In genomic region chr1:46488343-46489168, GRCh38 we compare ENCODE assay signal across 11 cellular contexts. TPM values are rescaled to one million over a fixed set of nuclear protein-coding genes. Genes with fewer than 3 reads are reported as not detected.
DNase-seq lines count a peak whose midpoint lies in the region; ATAC-seq, FAIRE-seq and TF ChIP-seq lines count a peak whose summit lies in the region.
"Had no signal": no experiment of that assay in that cellular context is flagged by ENCODE, and none has a peak within 500 bp of the region (broad histone marks: within the 10 kb centered on the region; RNA-seq: fewer than 3 reads in every experiment).

No MANE protein-coding gene starts in this region.

- H3K36me3 Mint-ChIP-seq in activated CD4-positive, alpha-beta T cell treated with anti-CD3 and anti-CD28 coated beads, Interleukin-2, amount 10 ng/mL, durations not matched to agents 24 days and 14 days (ENCODE audit: low read depth), result peaks cover 5% of the 10 kb centered on the region

- peak overlapping the region; percentile 28 for H3K27ac Mint-ChIP-seq in activated CD4-positive, alpha-beta T cell treated with anti-CD3 and anti-CD28 coated beads, Interleukin-2, amount 10 ng/mL, durations not matched to agents 24 days and 14 days

- peak overlapping the region; percentile 81 to 88 for H3K4me2 ChIP-seq in H1 (ENCODE audit: insufficient read depth in 1 of 2, low read depth in 2 of 2, low read length in 2 of 2)

- H2AFZ ChIP-seq in H1 (ENCODE audit: low read length), result no peak overlapping the region

- peak overlapping the region; percentile 76 for H3K4me3 Mint-ChIP-seq in activated CD4-positive, alpha-beta T cell treated with anti-CD3 and anti-CD28 coated beads, Interleukin-2, amount 10 ng/mL, durations not matched to agents 24 days and 14 days

- no peak overlapping the region for H4K91ac ChIP-seq in H1 (replicated peaks; ENCODE audit: insufficient read length, low read length)

- TF ChIP-seq RAD21 in H1 (IDR thresholded peaks at IDR 0.05 in 1 of 2, conservative IDR thresholded peaks at IDR 0.05 in 1 of 2; ENCODE audit: low read depth in 2 of 2, low read length in 2 of 2), result no peak

- H3K23me2 ChIP-seq in H1 (ENCODE audit: low read depth, low read length), result peaks cover 17% of the 10 kb centered on the region; the same call in 1 of the 2 replicates

- 13% methylated on average over 22 of the region's 24 CpGs; no CpG with 5 or more reads in 1 of the 2 experiments for WGBS in H1 (ENCODE audit: extremely low coverage in 1 of 2, insufficient coverage in 1 of 2, insufficient read length in 1 of 2, insufficient replicate concordance in 2 of 2, low coverage in 1 of 2, low lambda C conversion rate in 2 of 2, missing lambda C conversion rate in 1 of 2), 2 experiments

- no peak overlapping the region for H3K14ac ChIP-seq in H1 (ENCODE audit: insufficient read length)

- no peak overlapping the region for H2BK20ac ChIP-seq in H1 (ENCODE audit: low read length)

- peaks cover 93 to 100% (median 99%) of the 10 kb centered on the region in 4 experiments for H3K27me3 ChIP-seq in H1 (replicated peaks in 1 of 4; ENCODE audit: control insufficient read depth in 3 of 4, extremely low read depth in 1 of 4, insufficient read depth in 3 of 4, low read length in 3 of 4)

- CTCF ChIA-PET in H1 (lab: Charles Lee; ENCODE audit: partially characterized antibody), result interaction anchor here (0.7 to 35.6 kb wide), 27 partner anchors 8 to 944 kb away, joined by 3 to 1068 read pairs (median 7); partner anchors contain the start of gene KNCN

- POLR2A ChIA-PET in H1 (lab: Charles Lee; ENCODE audit: partially characterized antibody), result interaction anchor here (0.7 to 2.5 kb wide), 8 partner anchors 8 to 45 kb away, joined by 3 to 9 read pairs (median 5); no protein-coding TSS in a partner anchor

- H2BK120ac ChIP-seq in H1 (replicated peaks; ENCODE audit: low read depth, low read length), result no peak overlapping the region

- H3K27me3 Mint-ChIP-seq in activated CD4-positive, alpha-beta T cell treated with anti-CD3 and anti-CD28 coated beads, Interleukin-2, amount 10 ng/mL, durations not matched to agents 24 days and 14 days, result peaks cover 89% of the 10 kb centered on the region

- peak overlapping the region; percentile 90; the same call in 1 of the 2 replicates for H2BK15ac ChIP-seq in H1 (ENCODE audit: low read length)

- no peak for TF ChIP-seq CTCF in H1 (IDR thresholded peaks at IDR 0.05; ENCODE audit: control extremely low read depth in 1 of 3, insufficient read depth in 1 of 3, low read depth in 1 of 3, low read length in 3 of 3)

- no peak for ATAC-seq in HG03439 (IDR thresholded peaks at IDR 0.05; ENCODE audit: unreplicated experiment)
- ATAC-seq in HG03135 (IDR thresholded peaks at IDR 0.05; ENCODE audit: unreplicated experiment), result no peak

- no peak overlapping the region for H3K23ac ChIP-seq in H1 (ENCODE audit: insufficient read length)

- H4K20me1 ChIP-seq in H1 (replicated peaks in 1 of 2; ENCODE audit: control insufficient read depth in 1 of 2, insufficient read depth in 2 of 2, low read length in 2 of 2), result peaks cover 5 to 26% of the 10 kb centered on the region in 2 experiments

- FAIRE-seq in RCC 7860 (lab: Jason Lieb, UNC), result no peak
- FAIRE-seq in H1 (lab: Jason Lieb, UNC), result no peak

- H4K8ac ChIP-seq in H1 (ENCODE audit: extremely low read depth, insufficient read depth, low read length), result peak overlapping the region; percentile 61; the same call in 1 of the 2 replicates

- no peak for TF ChIP-seq POLR2A in H1 (IDR thresholded peaks at IDR 0.05; ENCODE audit: control extremely low read depth in 1 of 2, low read depth in 2 of 2, low read length in 2 of 2)

- no peaks in the 10 kb centered on the region for H3K9me3 ChIP-seq in H1 (ENCODE audit: insufficient read depth in 2 of 2, low read depth in 1 of 2, low read length in 1 of 2)
- H3K9me3 ChIP-seq: psoas muscle had no signal

- H3K9me3 Mint-ChIP-seq in activated CD4-positive, alpha-beta T cell treated with anti-CD3 and anti-CD28 coated beads, Interleukin-2, amount 10 ng/mL, durations not matched to agents 24 days and 14 days, result no peaks in the 10 kb centered on the region

- no peak overlapping the region for H4K5ac ChIP-seq in H1 (ENCODE audit: insufficient read length, low read depth, low read length)

- no peak overlapping the region; the same call in 1 of the 2 replicates for H2BK5ac ChIP-seq in H1 (ENCODE audit: low read depth, low read length)

- H3K18ac ChIP-seq in H1 (ENCODE audit: extremely low read depth, low read length), result peak overlapping the region; percentile 75

- DNase-seq in activated CD4-positive, alpha-beta T cell treated with anti-CD3 and anti-CD28 coated beads, Interleukin-2, amount 10 ng/mL, durations not matched to agents 24 days and 14 days, result no peak
- no peak for DNase-seq in activated CD4-positive, alpha-beta T cell treated with anti-CD3 and anti-CD28 coated beads for 1 hour
- DNase-seq in RCC 7860 (ENCODE audit: low spot score) (peak; percentile 33), H1 (ENCODE audit: low read depth in 1 of 2, low spot score in 2 of 2) (peak in 1 of 2 experiments; percentile 77), renal cortical epithelial cell (ENCODE audit: low read depth) (peak; percentile 34), GM19240 (ENCODE audit: insufficient read length, low spot score) (no peak)
- DNase-seq: C1 segment of cervical spinal cord, psoas muscle had no signal

- H3K4me1 ChIP-seq in H1 (replicated peaks in 1 of 4; ENCODE audit: control insufficient read depth in 3 of 4, insufficient read depth in 4 of 4, low read length in 3 of 4), result peaks cover 14 to 45% (median 39%) of the 10 kb centered on the region in 4 experiments

- no peaks in the 10 kb centered on the region for H3K79me1 ChIP-seq in H1 (ENCODE audit: low read depth, low read length)

- intact Hi-C loops in activated CD4-positive, alpha-beta T cell treated with anti-CD3 and anti-CD28 coated beads, Interleukin-2, amount 10 ng/mL, durations not matched to agents 24 days and 14 days (cut with micrococcal nuclease), result loop anchor here (2.0 to 10.0 kb wide), 2 partner anchors 42 to 946 kb away; partner anchors contain the start of gene FOXD2

- no peak overlapping the region for H3K9ac ChIP-seq in H1 (replicated peaks in 1 of 4; ENCODE audit: extremely low read depth in 1 of 4, low read depth in 3 of 4, low read length in 3 of 4)

- no peak overlapping the region for H3K4ac ChIP-seq in H1 (replicated peaks; ENCODE audit: insufficient read length, low read depth, low read length)

- H3K4me1 Mint-ChIP-seq in activated CD4-positive, alpha-beta T cell treated with anti-CD3 and anti-CD28 coated beads, Interleukin-2, amount 10 ng/mL, durations not matched to agents 24 days and 14 days, result peaks cover 22% of the 10 kb centered on the region

- H3K36me3 ChIP-seq in H1 (ENCODE audit: control insufficient read depth in 2 of 4, insufficient read depth in 4 of 4, low read length in 3 of 4), result no peaks in the 10 kb centered on the region; a peak in 1 of 8 replicates

- H2BK12ac ChIP-seq in H1 (ENCODE audit: low read depth, low read length), result peak overlapping the region; percentile 84; the same call in 1 of the 2 replicates

- TF ChIP-seq EP300 in H1 (IDR thresholded peaks at IDR 0.05; ENCODE audit: borderline replicate concordance in 1 of 2, low read depth in 2 of 2, low read length in 2 of 2), result no peak

- no peak overlapping the region for H3K56ac ChIP-seq in H1 (replicated peaks; ENCODE audit: insufficient read length, low read depth, low read length)

- H3K4me3 ChIP-seq in H1 (ENCODE audit: extremely low read depth in 1 of 4, insufficient read depth in 2 of 4, low read depth in 3 of 4, low read length in 4 of 4), result peak overlapping the region; percentile 22 to 64 (median 44); a peak in 5 of 8 replicates

- no peak overlapping the region for H3K27ac ChIP-seq in H1 (ENCODE audit: low read depth, low read length)
- H3K27ac ChIP-seq: psoas muscle had no signal

- 0 out of 2 replicates have a peak overlapping the region, but pooled peaks have one; percentile 68 for H2AK5ac ChIP-seq in H1 (ENCODE audit: low read depth, low read length)

- no peaks in the 10 kb centered on the region for H3K79me2 ChIP-seq in H1 (ENCODE audit: control insufficient read depth in 1 of 2, insufficient read depth in 2 of 2, low read length in 2 of 2)

TF ChIP-seq in H1, 55 proteins besides CTCF, POLR2A, EP300 and RAD21:
- TF ChIP-seq JUN (IDR thresholded peaks at IDR 0.05; ENCODE audit: low read depth, low read length) (no peak), SIX5 (IDR thresholded peaks at IDR 0.05; ENCODE audit: low read depth, low read length) (no peak), TAF1 (IDR thresholded peaks at IDR 0.05; ENCODE audit: low read depth, low read length) (no peak), RNF2 (IDR thresholded peaks at IDR 0.05; ENCODE audit: borderline replicate concordance, low read depth, low read length, missing control alignments, poor library complexity, severe bottlenecking) (peak; percentile 64), CHD2 (IDR thresholded peaks at IDR 0.05; ENCODE audit: low read length) (no peak), CHD1 (IDR thresholded peaks at IDR 0.05; ENCODE audit: low read depth, low read length) (no peak), KDM5A (IDR thresholded peaks at IDR 0.05; ENCODE audit: low read length) (no peak), POU5F1 (IDR thresholded peaks at IDR 0.05; ENCODE audit: low read depth, low read length) (no peak), ASH2L (IDR thresholded peaks at IDR 0.05; ENCODE audit: low read length) (no peak)

RNA-seq across cellular contexts. Expression of gene DMBX1, which starts 1.1 kb away (rescaled TPM):
- 0.07 TPM in 1 of 2 replicates, not detected in the other for total RNA-seq in activated CD4-positive, alpha-beta T cell treated with anti-CD3 and anti-CD28 coated beads, Interleukin-2, amount 10 ng/mL, durations not matched to agents 24 days and 14 days
- total RNA-seq in H1 (2021; fragmentation: NEBNext Ultra II Directional; extraction: Animal tissue kit (Norgen Biotek cat#: 25700)), result 0.30 TPM in 1 of 2 replicates, not detected in the other
- polyA plus RNA-seq in H1 (2011; rRNA removed), result 0.23 and 0.36 TPM in 2 replicates
- polyA plus RNA-seq in H1 (2011; cell fraction: cytosol; rRNA removed), result 0.26 TPM
- polyA plus RNA-seq in H1 (2011; cell fraction: nucleus; rRNA removed), result 0.53 TPM
- 0.24 to 0.30 TPM (median 0.27 TPM) in 4 replicates for polyA plus RNA-seq in H1 (2012, experiment 1 of 2)
- polyA plus RNA-seq in H1 (2012, experiment 2 of 2), result 0.12 TPM
- polyA plus RNA-seq in H1 (2013, experiment 1 of 2), result 0.06 TPM
- polyA plus RNA-seq in H1 (2013, experiment 2 of 2), result 0.09 TPM
- polyA minus RNA-seq in H1 (2011; rRNA and poly(A)+ RNA removed), result 0.07 and 0.41 TPM in 2 replicates
- polyA minus RNA-seq in H1 (2011; cell fraction: cytosol; rRNA and poly(A)+ RNA removed), result 0.51 TPM
- 0.20 TPM for polyA minus RNA-seq in H1 (2011; cell fraction: nucleus; rRNA and poly(A)+ RNA removed)
- total RNA-seq in renal cortical epithelial cell, result not detected in 2 replicates
- total RNA-seq: aorta, psoas muscle had no signal
- polyA plus RNA-seq: psoas muscle had no signal

Comparison
In these comparisons a context has a peak if more than half of its experiments do, and no peak if none do; other contexts are left out.
1. DNase-seq: peak in RCC 7860 (single experiment) and renal cortical epithelial cell (single experiment); none in activated CD4-positive, alpha-beta T cell treated with anti-CD3 and anti-CD28 coated beads, Interleukin-2, amount 10 ng/mL, durations not matched to agents 24 days and 14 days (single experiment), activated CD4-positive, alpha-beta T cell treated with anti-CD3 and anti-CD28 coated beads for 1 hour (single experiment) and GM19240 (single experiment).